ENCODE assay signal across 11 cellular contexts in genomic region chr20:25539742-25540201, GRCh38. TPM values are rescaled to one million over a fixed set of nuclear protein-coding genes. Genes with fewer than 3 reads are reported as not detected.
DNase-seq lines count a peak whose midpoint lies in the region; ATAC-seq and TF ChIP-seq lines count a peak whose summit lies in the region.
"Had no signal": no experiment of that assay in that cellular context is flagged by ENCODE, and none has a peak within 500 bp of the region (broad histone marks: within the 10 kb centered on the region; RNA-seq: fewer than 3 reads in every experiment).

No MANE protein-coding gene starts in this region.

- ATAC-seq in T-helper 17 cell (no peak), HG03196 (IDR thresholded peaks at IDR 0.05; ENCODE audit: unreplicated experiment) (no peak)

- no peak overlapping the region for H3K27ac Mint-ChIP-seq in T-helper 17 cell

- H3K79me2 ChIP-seq in Karpas-422 (ENCODE audit: low read length) (no peaks in the 10 kb centered on the region), osteoblast (ENCODE audit: insufficient read depth, low read length) (peaks cover 20% of the 10 kb centered on the region)

- H3K9me3 ChIP-seq in Karpas-422 (ENCODE audit: low read length) (no peaks in the 10 kb centered on the region), osteoblast (ENCODE audit: low read depth, low read length) (no peaks in the 10 kb centered on the region), T-helper 17 cell (ENCODE audit: control insufficient read depth, low read length, poor library complexity, severe bottlenecking) (no peaks in the 10 kb centered on the region)

- H3K4me1 ChIP-seq in Karpas-422 (ENCODE audit: low read length): peaks cover 35% of the 10 kb centered on the region
- H3K4me1 ChIP-seq in osteoblast (ENCODE audit: insufficient read depth, low read length): peaks cover 40% of the 10 kb centered on the region

- H3K36me3 ChIP-seq in Karpas-422 (ENCODE audit: insufficient read depth, low read length) (no peaks in the 10 kb centered on the region), osteoblast (ENCODE audit: insufficient read depth, low read length) (no peaks in the 10 kb centered on the region)

- H4K20me1 ChIP-seq in Karpas-422 (ENCODE audit: insufficient read depth, low read depth, low read length) (no peaks in the 10 kb centered on the region), osteoblast (ENCODE audit: insufficient read depth, low read length) (peaks cover 8% of the 10 kb centered on the region)

- no peak for TF ChIP-seq CTCF in AG09319 (IDR thresholded peaks at IDR 0.05; ENCODE audit: low read depth, low read length)
- TF ChIP-seq CTCF in fibroblast of pulmonary artery (IDR thresholded peaks at IDR 0.05; ENCODE audit: low read length, missing control alignments): no peak
- TF ChIP-seq CTCF in osteoblast (IDR thresholded peaks at IDR 0.05; ENCODE audit: extremely low read depth, low read depth, low read length): no peak

- H3K4me2 ChIP-seq in Karpas-422 (ENCODE audit: low read depth, low read length, poor library complexity, severe bottlenecking) (peak overlapping the region; percentile 66), osteoblast (ENCODE audit: insufficient read depth, low read length) (peak overlapping the region; percentile 83)
- H3K4me2 ChIP-seq: PC-9 had no signal

- DNase-seq in AG09319 (ENCODE audit: extremely low read depth, low read depth): peak; percentile 12
- DNase-seq in Karpas-422: peak; percentile 47
- DNase-seq in fibroblast of pulmonary artery (ENCODE audit: low read depth): peak; percentile 38
- DNase-seq in osteoblast (ENCODE audit: insufficient read length, low spot score, missing footprints): no peak
- DNase-seq in NCI-H2171 (lab: John Stamatoyannopoulos, UW): no peak
- no peak for DNase-seq in T-helper 17 cell
- no peak for DNase-seq in NCI-H510A treated with DMSO at 0.1 percent for 48 hours (lab: John Stamatoyannopoulos, UW)
- DNase-seq: activated CD4-positive, alpha-beta T cell treated with anti-CD3 and anti-CD28 coated beads, Interleukin-2, amount 50 U/mL, for 1 hour; PC-9 had no signal

- no peak overlapping the region for H3K27ac ChIP-seq in Karpas-422 (ENCODE audit: low read length)
- peak overlapping the region; percentile 53 for H3K27ac ChIP-seq in osteoblast (ENCODE audit: low read depth, low read length)
- H3K27ac ChIP-seq: C4-2B, PC-9 had no signal

- H2AFZ ChIP-seq in Karpas-422 (ENCODE audit: low read length): peak overlapping the region; percentile 27
- H2AFZ ChIP-seq in osteoblast (ENCODE audit: low read length): peak overlapping the region; percentile 88
- H2AFZ ChIP-seq: PC-9 had no signal

- no peak overlapping the region for H3K4me3 Mint-ChIP-seq in T-helper 17 cell

- H3K36me3 Mint-ChIP-seq in T-helper 17 cell (ENCODE audit: low read depth): no peaks in the 10 kb centered on the region

- peak overlapping the region; percentile 39 for H3K9ac ChIP-seq in Karpas-422 (ENCODE audit: low read length)

- no peaks in the 10 kb centered on the region for H3K27me3 Mint-ChIP-seq in T-helper 17 cell

- H3K27me3 ChIP-seq in Karpas-422 (ENCODE audit: low read length): no peaks in the 10 kb centered on the region
- no peaks in the 10 kb centered on the region for H3K27me3 ChIP-seq in osteoblast (ENCODE audit: insufficient read depth, low read length)

- peak overlapping the region; percentile 55 for H3K4me3 ChIP-seq in Karpas-422 (ENCODE audit: low read length)
- H3K4me3 ChIP-seq in fibroblast of pulmonary artery (replicated peaks; ENCODE audit: low read depth, low read length): no peak overlapping the region
- peak overlapping the region; percentile 68 for H3K4me3 ChIP-seq in osteoblast (ENCODE audit: insufficient read depth, low read length)
- H3K4me3 ChIP-seq: PC-9 had no signal

- H3K4me1 Mint-ChIP-seq in T-helper 17 cell: peaks cover 2% of the 10 kb centered on the region

- H3K9me2 ChIP-seq in Karpas-422 (replicated peaks; ENCODE audit: insufficient read depth, low read length): no peaks in the 10 kb centered on the region

RNA-seq across cellular contexts. Expression of gene NINL, which starts 45.6 kb away (rescaled TPM):
- 0.19 and 0.79 TPM in 2 replicates for total RNA-seq in Karpas-422 (2014; rRNA removed; shearing (Covaris generic); ENCODE audit: low replicate concordance)
- 14.1 and 14.8 TPM in 2 replicates for total RNA-seq in osteoblast
- 1 to 10 TPM; 1.1 to 5.0 TPM for total RNA-seq in T-helper 17 cell

Comparison
In these comparisons a context has a peak if more than half of its experiments do, and no peak if none do; other contexts are left out.
1. DNase-seq: peak in AG09319 (single experiment), Karpas-422 (single experiment) and fibroblast of pulmonary artery (single experiment); none in osteoblast (single experiment), NCI-H2171 (single experiment), T-helper 17 cell (0 of 3) and NCI-H510A treated with DMSO at 0.1 percent for 48 hours (single experiment).